Comparison of ENCODE assay signal across 26 cellular contexts in genomic region chr1:147712605-147713004, GRCh38.
"Had no signal": no experiment of that assay in that cellular context is flagged by ENCODE, and none has a peak within 500 bp of the region (broad histone marks: within the 10 kb centered on the region; RNA-seq: fewer than 3 reads in every experiment).

No MANE protein-coding gene starts in this region.

- H3K27ac ChIP-seq: stomach, suprapubic skin, testis, thoracic aorta, thyroid gland, tibial artery, tibial nerve, transverse colon, upper lobe of left lung, upper lobe of right lung, uterus, vagina had no signal

- H3K36me3 ChIP-seq: stomach, suprapubic skin, thoracic aorta, thyroid gland, tibial artery, tibial nerve, transverse colon, upper lobe of left lung, upper lobe of right lung, uterus, vagina had no signal

- H3K4me3 ChIP-seq: stomach, suprapubic skin, testis, thoracic aorta, thyroid gland, tibial artery, tibial nerve, transverse colon, upper lobe of left lung, upper lobe of right lung, uterus, vagina had no signal

- DNase-seq: stimulated activated CD4-positive, alpha-beta T cell treated with anti-CD3 and anti-CD28 coated beads, Interleukin-2, amount 100 ng/mL, for 48 hours; stimulated activated CD4-positive, alpha-beta T cell treated with anti-CD3 and anti-CD28 coated beads, Interleukin-4, amount 100 ng/mL, for 1 hour; stimulated activated CD4-positive, alpha-beta T cell treated with anti-CD3 and anti-CD28 coated beads, Interleukin-4, amount 100 ng/mL, for 24 hours; stimulated activated CD4-positive, alpha-beta T cell treated with anti-CD3 and anti-CD28 coated beads, Interleukin-4, amount 100 ng/mL, for 4 hours; stimulated activated CD8-positive, alpha-beta memory T cell treated with anti-CD3 and anti-CD28 coated beads, Interleukin-4, amount 100 ng/mL, for 48 hours; stimulated activated naive B cell treated with anti-CD40 and anti-IgM and Interleukin-4, amounts not matched to agents 10 μg/mL and 1 μg/mL and 100 μg/mL, for 72 hours; stimulated activated naive CD4-positive, alpha-beta T cell; stimulated activated naive CD4-positive, alpha-beta T cell treated with Interleukin-2 at 50 U/mL for 16 hours; stimulated activated naive CD8-positive, alpha-beta T cell treated with anti-CD3 and anti-CD28 coated beads, Interleukin-15, amount 100 ng/mL, for 72 hours; stimulated activated naive CD8-positive, alpha-beta T cell treated with anti-CD3 and anti-CD28 coated beads, Interleukin-15, Interleukin-2, amounts not matched to agents 100 U/mL and 50 U/mL, for 24 hours; stomach; substantia nigra; testis; thyroid gland; tibial artery; transverse colon; trophoblast cell; upper lobe of left lung; upper lobe of right lung; uterus had no signal

- H3K9me3 ChIP-seq: stomach, suprapubic skin, testis, thoracic aorta, thyroid gland, tibial artery, tibial nerve, transverse colon, upper lobe of left lung, upper lobe of right lung, uterus, vagina had no signal

- ATAC-seq: stimulated activated effector memory CD8-positive, alpha-beta T cell treated with anti-CD3 and anti-CD28 coated beads, Interleukin-12 subunit alpha, Interleukin-12 subunit beta, amount 100 ng/mL, for 72 hours; stimulated activated memory B cell treated with anti-CD40 and anti-IgM and Interleukin-4, amounts not matched to agents 10 μg/mL and 1 μg/mL and 100 μg/mL, for 72 hours; stimulated activated naive B cell treated with anti-CD40 and anti-IgM and Interleukin-4, amounts not matched to agents 10 μg/mL and 1 μg/mL and 100 μg/mL, for 72 hours; stimulated activated naive CD8-positive, alpha-beta T cell treated with anti-CD3 and anti-CD28 coated beads, Interleukin-15, amount 100 ng/mL, for 72 hours; stimulated activated naive CD8-positive, alpha-beta T cell treated with anti-CD3 and anti-CD28 coated beads, Interleukin-15, Interleukin-2, amounts not matched to agents 100 U/mL and 50 U/mL, for 24 hours; upper lobe of right lung had no signal

- H3K4me1 ChIP-seq: suprapubic skin, testis, tibial artery, upper lobe of right lung, uterus, vagina had no signal

- H3K27me3 ChIP-seq: testis, thyroid gland, tibial nerve, upper lobe of left lung, uterus, vagina had no signal
